19 cellular contexts compared by ENCODE assay signal in the genomic region with DNA sequence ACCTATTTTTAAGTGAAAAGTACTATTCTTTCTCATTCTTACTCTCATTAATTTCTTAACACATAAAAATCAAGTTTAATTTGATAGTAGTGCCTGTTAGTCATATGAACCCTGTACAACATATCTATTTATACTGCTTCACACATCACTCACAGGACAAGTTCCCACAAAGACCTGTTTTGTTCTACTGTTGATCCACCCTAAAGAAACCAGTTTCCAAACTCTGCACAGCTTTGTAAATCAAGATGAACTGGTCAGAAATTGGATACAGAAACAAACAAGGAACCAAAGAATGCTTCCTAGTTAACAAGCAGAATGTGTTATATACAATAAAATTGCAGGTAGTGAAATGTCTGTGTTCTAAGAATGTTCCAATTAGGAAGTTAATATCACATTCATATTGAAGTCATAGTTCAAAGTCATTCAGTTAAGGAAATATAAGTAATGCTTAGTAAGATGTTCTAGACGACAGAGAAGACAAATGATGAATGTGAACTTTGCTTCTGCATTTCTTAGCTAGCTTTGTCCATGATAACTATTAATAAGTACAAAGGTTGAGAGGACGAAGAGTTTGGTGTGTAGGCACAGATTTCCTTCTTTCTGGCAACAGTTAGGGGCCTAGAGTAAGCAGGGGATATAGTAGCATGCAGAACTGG. TPM values are rescaled to one million over a fixed set of nuclear protein-coding genes. Genes with fewer than 3 reads are reported as not detected.
DNase-seq lines count a peak whose midpoint lies in the region; ATAC-seq, FAIRE-seq and TF ChIP-seq lines count a peak whose summit lies in the region.
"Had no signal": no experiment of that assay in that cellular context is flagged by ENCODE, and none has a peak within 500 bp of the region (broad histone marks: within the 10 kb centered on the region; RNA-seq: fewer than 3 reads in every experiment).

No MANE protein-coding gene starts in this region.

- no peaks in the 10 kb centered on the region for H3K79me1 ChIP-seq in neuronal stem cell (ENCODE audit: low read depth, low read length)

- CTCF ChIA-PET in HCT116 (lab: Charles Lee): no interaction called here
- CTCF ChIA-PET in naive thymus-derived CD4-positive, alpha-beta T cell (lab: Charles Lee): no interaction called here

- no peak for TF ChIP-seq RAD21 in HCT116 (IDR thresholded peaks at IDR 0.05; ENCODE audit: low read depth)

- ATAC-seq in HCT116: no peak; the same call in 1 of the 2 replicates
- no peak for ATAC-seq in naive thymus-derived CD4-positive, alpha-beta T cell
- no peak for ATAC-seq in activated T-cell treated with anti-CD3 and anti-CD28 coated beads, Interleukin-2, amount 50 U/mL, for 4 hours
- no peak for ATAC-seq in GM21447 (IDR thresholded peaks at IDR 0.05; ENCODE audit: unreplicated experiment)
- ATAC-seq: left lung had no signal

- dilution Hi-C loops in keratinocyte (cut with MboI; ENCODE audit: extremely low pct_ligation_motif_present, low sequenced_read_pairs): no loop called here

- H2BK120ac ChIP-seq in neuronal stem cell (ENCODE audit: low read depth, low read length): no peak overlapping the region

- no peak overlapping the region for H3K14ac ChIP-seq in neuronal stem cell (ENCODE audit: low read length)

- intact Hi-C loops in HCT116 (cut with micrococcal nuclease): no loop called here
- intact Hi-C loops in naive thymus-derived CD4-positive, alpha-beta T cell (cut with micrococcal nuclease): no loop called here

- no peaks in the 10 kb centered on the region for H3K9me1 ChIP-seq in keratinocyte (ENCODE audit: control insufficient read depth, extremely low read depth, insufficient read depth, low read length)

- H3K4me3 Mint-ChIP-seq in naive thymus-derived CD4-positive, alpha-beta T cell: no peak overlapping the region
- no peak overlapping the region for H3K4me3 Mint-ChIP-seq in activated T-cell treated with anti-CD3 and anti-CD28 coated beads, Interleukin-2, amount 50 U/mL, for 4 hours
- H3K4me3 Mint-ChIP-seq: activated naive CD8-positive, alpha-beta T cell treated with anti-CD3 and anti-CD28 coated beads for 36 hours; nephron progenitor cell; stimulated activated naive CD8-positive, alpha-beta T cell treated with anti-CD3 and anti-CD28 coated beads, Interleukin-15, Interleukin-2, amounts not matched to agents 100 ng/mL and 50 ng/mL, for 24 hours; T-helper 1 cell treated with Interleukin-12 subunit alpha and Interleukin-12 subunit beta and Interleukin-4 antibody, amounts not matched to agents 30 μg/mL and 1 μg/mL, for 36 hours had no signal

- no peak overlapping the region for H2BK5ac ChIP-seq in neuronal stem cell (ENCODE audit: low read length)

- no CpG with 5 or more reads among the region's 2 CpGs for WGBS in neuronal stem cell (ENCODE audit: extremely low coverage in 2 of 2, insufficient read length in 2 of 2, insufficient replicate concordance in 1 of 2), 2 donors

- H3K27me3 Mint-ChIP-seq in naive thymus-derived CD4-positive, alpha-beta T cell: no peaks in the 10 kb centered on the region
- H3K27me3 Mint-ChIP-seq in activated T-cell treated with anti-CD3 and anti-CD28 coated beads, Interleukin-2, amount 50 U/mL, for 4 hours (ENCODE audit: low read depth): no peaks in the 10 kb centered on the region
- H3K27me3 Mint-ChIP-seq: activated naive CD8-positive, alpha-beta T cell treated with anti-CD3 and anti-CD28 coated beads for 36 hours; stimulated activated naive CD8-positive, alpha-beta T cell treated with anti-CD3 and anti-CD28 coated beads, Interleukin-15, Interleukin-2, amounts not matched to agents 100 ng/mL and 50 ng/mL, for 24 hours had no signal

- no peaks in the 10 kb centered on the region for H3K9me3 ChIP-seq in HCT116 (ENCODE audit: control insufficient read depth in 1 of 2, insufficient read depth in 1 of 2, low read depth in 1 of 2, low read length in 2 of 2)
- H3K9me3 ChIP-seq in adipocyte (ENCODE audit: control insufficient read depth, low read length): no peaks in the 10 kb centered on the region
- H3K9me3 ChIP-seq in keratinocyte (ENCODE audit: control insufficient read depth, low read depth, low read length): no peaks in the 10 kb centered on the region
- H3K9me3 ChIP-seq in naive thymus-derived CD4-positive, alpha-beta T cell (ENCODE audit: control insufficient read depth in 2 of 3, low read length in 3 of 3): no peaks in the 10 kb centered on the region
- H3K9me3 ChIP-seq in neuronal stem cell (replicated peaks in 1 of 2; ENCODE audit: control insufficient read depth in 2 of 2, insufficient read depth in 1 of 2, low read depth in 1 of 2, low read length in 2 of 2): no peaks in the 10 kb centered on the region
- H3K9me3 ChIP-seq: esophagus muscularis mucosa, left lung, MG63 had no signal

- peak overlapping the region in 1 of 9 donors; percentile 26 for H3K27ac Mint-ChIP-seq in naive thymus-derived CD4-positive, alpha-beta T cell
- H3K27ac Mint-ChIP-seq: activated naive CD8-positive, alpha-beta T cell treated with anti-CD3 and anti-CD28 coated beads for 36 hours; nephron progenitor cell; stimulated activated naive CD8-positive, alpha-beta T cell treated with anti-CD3 and anti-CD28 coated beads, Interleukin-15, Interleukin-2, amounts not matched to agents 100 ng/mL and 50 ng/mL, for 24 hours; T-helper 1 cell treated with Interleukin-12 subunit alpha and Interleukin-12 subunit beta and Interleukin-4 antibody, amounts not matched to agents 30 μg/mL and 1 μg/mL, for 36 hours had no signal

- H3K27me3 ChIP-seq in HCT116 (ENCODE audit: insufficient read depth, low read length) (no peaks in the 10 kb centered on the region), adipocyte (replicated peaks; ENCODE audit: control insufficient read depth, insufficient read depth, low read length) (no peaks in the 10 kb centered on the region), keratinocyte (ENCODE audit: control insufficient read depth, extremely low read depth, insufficient read depth, low read length) (no peaks in the 10 kb centered on the region), neuronal stem cell (ENCODE audit: control insufficient read depth in 3 of 3, insufficient read depth in 3 of 3, low read depth in 1 of 3, low read length in 3 of 3) (no peaks in the 10 kb centered on the region)
- no peaks in the 10 kb centered on the region for H3K27me3 ChIP-seq in naive thymus-derived CD4-positive, alpha-beta T cell (ENCODE audit: control insufficient read depth in 2 of 2, insufficient read depth in 2 of 2, low read length in 2 of 2)
- H3K27me3 ChIP-seq: esophagus muscularis mucosa, left lung, MG63 had no signal

- no TSS peak for BruUV-seq in HCT116 (replicated peaks; lab: Mats Ljungman, UMichigan)

- H3K4me1 Mint-ChIP-seq in naive thymus-derived CD4-positive, alpha-beta T cell: peaks cover 9 to 28% (median 22%) of the 10 kb centered on the region in 7 donors
- peaks cover 16% of the 10 kb centered on the region for H3K4me1 Mint-ChIP-seq in activated T-cell treated with anti-CD3 and anti-CD28 coated beads, Interleukin-2, amount 50 U/mL, for 4 hours (ENCODE audit: low read depth)
- H3K4me1 Mint-ChIP-seq: nephron progenitor cell had no signal

- no peak overlapping the region for H3K4ac ChIP-seq in neuronal stem cell (ENCODE audit: low read length)

- H3K23ac ChIP-seq in neuronal stem cell (ENCODE audit: low read depth, low read length, poor library complexity): no peak overlapping the region

- POLR2A ChIA-PET in HCT116 (lab: Charles Lee): interaction anchor here (1.3 kb wide), 1 partner anchor 33 kb away, joined by 3 read pairs; a partner anchor contains a TSS
- POLR2A ChIA-PET in naive thymus-derived CD4-positive, alpha-beta T cell (lab: Charles Lee): no interaction called here

- H3K4me2 ChIP-seq in HCT116 (ENCODE audit: low read length) (peak overlapping the region; percentile 27), keratinocyte (ENCODE audit: control insufficient read depth, extremely low read depth, insufficient read depth, low read depth, low read length) (peak overlapping the region; percentile 79), neuronal stem cell (ENCODE audit: insufficient read depth, low read length, poor library complexity, severe bottlenecking) (no peak overlapping the region)

- no peak overlapping the region for H2BK15ac ChIP-seq in neuronal stem cell (ENCODE audit: low read length)

- no peak overlapping the region for H3K9ac ChIP-seq in HCT116 (ENCODE audit: low read length)
- H3K9ac ChIP-seq in adipocyte (ENCODE audit: low read length): peak overlapping the region; percentile 37
- peak overlapping the region; percentile 34 for H3K9ac ChIP-seq in keratinocyte (ENCODE audit: control insufficient read depth, extremely low read depth, insufficient read depth, low read length)
- H3K9ac ChIP-seq in neuronal stem cell (ENCODE audit: low read depth, low read length, poor library complexity): no peak overlapping the region

- H3K4me1 ChIP-seq in HCT116 (ENCODE audit: control insufficient read depth in 1 of 2, insufficient read depth in 2 of 2, low read length in 2 of 2) (peaks cover 0 to 18% of the 10 kb centered on the region in 2 experiments; a peak in 2 of 4 replicates), adipocyte (ENCODE audit: control insufficient read depth, insufficient read depth, low read length) (peaks cover 17% of the 10 kb centered on the region), keratinocyte (ENCODE audit: control insufficient read depth, extremely low read depth, insufficient read depth, low read length) (peaks cover 26% of the 10 kb centered on the region), neuronal stem cell (ENCODE audit: control insufficient read depth in 2 of 2, insufficient read depth in 1 of 2, low read depth in 1 of 2, low read length in 2 of 2) (peaks cover 0 to 2% of the 10 kb centered on the region in 2 donors)
- no peaks in the 10 kb centered on the region for H3K4me1 ChIP-seq in naive thymus-derived CD4-positive, alpha-beta T cell (ENCODE audit: control insufficient read depth in 2 of 2, insufficient read depth in 2 of 2, low read length in 2 of 2)
- H3K4me1 ChIP-seq: left lung had no signal

- H4K20me1 ChIP-seq in HCT116 (ENCODE audit: insufficient read depth) (no peaks in the 10 kb centered on the region; the same call in 1 of the 2 replicates), keratinocyte (ENCODE audit: control insufficient read depth, extremely low read depth, insufficient read depth, low read length) (no peaks in the 10 kb centered on the region)

- no peaks in the 10 kb centered on the region for H3K9me2 ChIP-seq in HCT116 (ENCODE audit: insufficient read depth)

- H3K18ac ChIP-seq in neuronal stem cell (ENCODE audit: low read length): no peak overlapping the region

- H2BK12ac ChIP-seq in neuronal stem cell (ENCODE audit: low read length): no peak overlapping the region

- no peak overlapping the region for H2AK5ac ChIP-seq in neuronal stem cell (ENCODE audit: low read depth, low read length)

- H3K4me3 ChIP-seq in HCT116 (replicated peaks in 1 of 2; ENCODE audit: low read depth in 1 of 2, low read length in 2 of 2) (no peak overlapping the region), adipocyte (ENCODE audit: low read length) (peak overlapping the region; percentile 10), keratinocyte (ENCODE audit: control insufficient read depth in 2 of 3, extremely low read depth in 1 of 3, insufficient read depth in 2 of 3, low read depth in 1 of 3, low read length in 3 of 3) (peak overlapping the region in 2 of 3 experiments; percentile 6 to 26), skin epidermis (no peak overlapping the region), neuronal stem cell (ENCODE audit: low read length in 2 of 2) (no peak overlapping the region)
- H3K4me3 ChIP-seq in naive thymus-derived CD4-positive, alpha-beta T cell (ENCODE audit: low read length): no peak overlapping the region
- H3K4me3 ChIP-seq: esophagus muscularis mucosa, left lung, MG63 had no signal

- RAD21 ChIA-PET in HCT116 (lab: Charles Lee; ENCODE audit: low non-redundant PET in 1 of 2, low total read pairs in 2 of 2, uncharacterized antibody in 2 of 2, unreplicated experiment in 2 of 2): no interaction called here

- no peak overlapping the region for H4K8ac ChIP-seq in neuronal stem cell (ENCODE audit: low read depth, low read length)

- peaks cover 0 to 3% of the 10 kb centered on the region in 2 experiments; a peak in 1 of 4 replicates for H3K36me3 ChIP-seq in HCT116 (ENCODE audit: control insufficient read depth in 1 of 2, insufficient read depth in 2 of 2, low read length in 2 of 2)
- peaks cover 7% of the 10 kb centered on the region for H3K36me3 ChIP-seq in adipocyte (ENCODE audit: control insufficient read depth, insufficient read depth, low read length, severe bottlenecking)
- peaks cover 1 to 3% of the 10 kb centered on the region in 2 experiments for H3K36me3 ChIP-seq in keratinocyte (ENCODE audit: control insufficient read depth in 2 of 2, extremely low read depth in 1 of 2, insufficient read depth in 2 of 2, low read length in 2 of 2)
- H3K36me3 ChIP-seq in naive thymus-derived CD4-positive, alpha-beta T cell (ENCODE audit: control insufficient read depth in 2 of 3, insufficient read depth in 3 of 3, low read length in 3 of 3): peaks cover 0 to 8% (median 0%) of the 10 kb centered on the region in 3 experiments
- H3K36me3 ChIP-seq in neuronal stem cell (replicated peaks in 1 of 2; ENCODE audit: control insufficient read depth in 2 of 2, insufficient read depth in 2 of 2, low read length in 2 of 2): peaks cover 0 to 9% of the 10 kb centered on the region in 2 donors
- H3K36me3 ChIP-seq: MG63 had no signal

- peak; percentile 67 for FAIRE-seq in keratinocyte (lab: Jason Lieb, UNC)

- H3K79me2 ChIP-seq in HCT116 (ENCODE audit: insufficient read depth, low read length) (no peaks in the 10 kb centered on the region; the same call in none of the 2 replicates), keratinocyte (ENCODE audit: control insufficient read depth, insufficient read depth, low read length) (peaks cover 27% of the 10 kb centered on the region)

- no peaks in the 10 kb centered on the region for H3K9me3 Mint-ChIP-seq in naive thymus-derived CD4-positive, alpha-beta T cell
- no peaks in the 10 kb centered on the region for H3K9me3 Mint-ChIP-seq in activated T-cell treated with anti-CD3 and anti-CD28 coated beads, Interleukin-2, amount 50 U/mL, for 4 hours
- H3K9me3 Mint-ChIP-seq: activated naive CD8-positive, alpha-beta T cell treated with anti-CD3 and anti-CD28 coated beads for 36 hours; nephron progenitor cell; stimulated activated naive CD8-positive, alpha-beta T cell treated with anti-CD3 and anti-CD28 coated beads, Interleukin-15, Interleukin-2, amounts not matched to agents 100 ng/mL and 50 ng/mL, for 24 hours; T-helper 1 cell treated with Interleukin-12 subunit alpha and Interleukin-12 subunit beta and Interleukin-4 antibody, amounts not matched to agents 30 μg/mL and 1 μg/mL, for 36 hours had no signal

- no peak for TF ChIP-seq CTCF in HCT116 (IDR thresholded peaks at IDR 0.05 in 2 of 3, conservative IDR thresholded peaks at IDR 0.05 in 1 of 3; ENCODE audit: borderline replicate concordance in 1 of 3, insufficient read depth in 1 of 3, low read depth in 2 of 3, low read length in 2 of 3)
- no peak for TF ChIP-seq CTCF in keratinocyte (optimal IDR thresholded peaks at IDR 0.05 in 1 of 3, IDR thresholded peaks at IDR 0.05 in 1 of 3, conservative IDR thresholded peaks at IDR 0.05 in 1 of 3; ENCODE audit: extremely low read depth in 1 of 3, insufficient read depth in 2 of 3, low read length in 3 of 3)

- H3K27ac ChIP-seq in HCT116 (ENCODE audit: low read depth, low read length) (no peak overlapping the region), keratinocyte (ENCODE audit: control insufficient read depth, insufficient read depth, low read length) (peak overlapping the region; percentile 81), skin epidermis (peak overlapping the region in 16 of 21 experiments; percentile 9 to 66 (median 46)), neuronal stem cell (replicated peaks; ENCODE audit: low read length) (no peak overlapping the region)
- H3K27ac ChIP-seq in naive thymus-derived CD4-positive, alpha-beta T cell (ENCODE audit: low read depth, low read length): no peak overlapping the region
- H3K27ac ChIP-seq: esophagus muscularis mucosa, left lung had no signal

- no peak overlapping the region for H2AFZ ChIP-seq in HCT116 (ENCODE audit: low read depth, low read length, poor library complexity, severe bottlenecking)
- H2AFZ ChIP-seq in keratinocyte (ENCODE audit: control insufficient read depth, low read length): no peak overlapping the region
- no peak overlapping the region for H2AFZ ChIP-seq in neuronal stem cell (ENCODE audit: low read length)

- DNase-seq in HCT116 (ENCODE audit: low read depth, low spot score) (peak; percentile 18), adipocyte (ENCODE audit: low read depth) (no peak), keratinocyte (ENCODE audit: low read depth, low spot score) (no peak), neuronal stem cell (ENCODE audit: low spot score) (no peak)
- DNase-seq in naive thymus-derived CD4-positive, alpha-beta T cell: no peak
- DNase-seq in activated T-cell treated with anti-CD3 and anti-CD28 coated beads, Interleukin-2, amount 50 U/mL, for 4 hours: no peak
- DNase-seq: activated CD4-positive, alpha-beta T cell treated with anti-CD3 and anti-CD28 coated beads for 48 hours; activated naive CD8-positive, alpha-beta T cell treated with anti-CD3 and anti-CD28 coated beads for 36 hours; activated T-cell treated with anti-CD3 and anti-CD28 coated beads for 4 hours; hippocampal formation; left lung; MG63; NCI-H2081; nephron progenitor cell had no signal

- peaks cover 2 to 25% (median 9%) of the 10 kb centered on the region in 5 donors for H3K36me3 Mint-ChIP-seq in naive thymus-derived CD4-positive, alpha-beta T cell
- peaks cover 12% of the 10 kb centered on the region for H3K36me3 Mint-ChIP-seq in activated T-cell treated with anti-CD3 and anti-CD28 coated beads, Interleukin-2, amount 50 U/mL, for 4 hours (ENCODE audit: insufficient read depth)

- no peak overlapping the region for H4K91ac ChIP-seq in neuronal stem cell (ENCODE audit: low read depth, low read length, poor library complexity)

- TF ChIP-seq POLR2A in HCT116 (IDR thresholded peaks at IDR 0.05; ENCODE audit: borderline replicate concordance, extremely low read depth, insufficient read depth, insufficient read length): no peak

RNA-seq across cellular contexts. Expression of a gene that starts 33.4 kb away (rescaled TPM):
- 12.4 TPM for total RNA-seq in HCT116 (2021; ENCODE audit: unreplicated experiment)
- 7.5 and 10.4 TPM in 2 replicates for polyA plus RNA-seq in HCT116 (2012)
- polyA plus RNA-seq in keratinocyte: 12.3 to 18.2 TPM (median 17.5 TPM) in 3 replicates
- 65.8 TPM for polyA plus RNA-seq in keratinocyte (2011; ENCODE audit: low read depth)
- 15.9 and 20.5 TPM in 2 replicates for polyA plus RNA-seq in keratinocyte (2011; cell fraction: cytosol; rRNA removed)
- 12.1 and 16.8 TPM in 2 replicates for polyA plus RNA-seq in keratinocyte (2011; cell fraction: nucleus; rRNA removed)
- polyA plus RNA-seq in keratinocyte (2012; ENCODE audit: low replicate concordance): 11.8 and 13.8 TPM in 2 replicates
- polyA minus RNA-seq in keratinocyte: 1.1 to 6.6 TPM (median 6.6 TPM) in 3 replicates
- polyA minus RNA-seq in keratinocyte (2011; cell fraction: cytosol; rRNA and poly(A)+ RNA removed): 7.1 TPM
- 6.6 and 13.1 TPM in 2 replicates for polyA minus RNA-seq in keratinocyte (2011; cell fraction: nucleus; rRNA and poly(A)+ RNA removed)
- total RNA-seq in naive thymus-derived CD4-positive, alpha-beta T cell: 10 to 100 TPM in 1 of 5 experiments, 1 to 10 TPM in 4; 4.8 to 10.3 (median 8.6) TPM
- 10 to 100 TPM; 11.6 to 13.9 TPM for polyA plus RNA-seq in naive thymus-derived CD4-positive, alpha-beta T cell
- 10 to 100 TPM in 1 of 3 donors, 1 to 10 TPM in 2; 9.0 to 11.4 (median 9.1) TPM for total RNA-seq in activated T-cell treated with anti-CD3 and anti-CD28 coated beads, Interleukin-2, amount 50 U/mL, for 4 hours
- 12.3 TPM for polyA plus RNA-seq in neuronal stem cell (2013, experiment 1 of 2)
- 12.8 TPM for polyA plus RNA-seq in neuronal stem cell (2013, experiment 2 of 2)

RNA-seq across cellular contexts. Expression of a gene that starts 33.9 kb away (rescaled TPM):
- 17.0 TPM for total RNA-seq in HCT116 (2021; ENCODE audit: unreplicated experiment)
- 5.6 and 7.3 TPM in 2 replicates for polyA plus RNA-seq in HCT116 (2012)
- polyA plus RNA-seq in keratinocyte: 11.5 to 16.3 TPM (median 13.7 TPM) in 3 replicates
- polyA plus RNA-seq in keratinocyte (2011; ENCODE audit: low read depth): 15.1 TPM
- 7.2 and 14.2 TPM in 2 replicates for polyA plus RNA-seq in keratinocyte (2011; cell fraction: cytosol; rRNA removed)
- polyA plus RNA-seq in keratinocyte (2011; cell fraction: nucleus; rRNA removed): 16.5 and 17.4 TPM in 2 replicates
- 8.0 and 11.6 TPM in 2 replicates for polyA plus RNA-seq in keratinocyte (2012; ENCODE audit: low replicate concordance)
- polyA minus RNA-seq in keratinocyte: 4.1 to 27.1 TPM (median 19.7 TPM) in 3 replicates
- 15.0 TPM for polyA minus RNA-seq in keratinocyte (2011; cell fraction: cytosol; rRNA and poly(A)+ RNA removed)
- 15.0 and 21.0 TPM in 2 replicates for polyA minus RNA-seq in keratinocyte (2011; cell fraction: nucleus; rRNA and poly(A)+ RNA removed)
- 10 to 100 TPM in 4 of 5 experiments, 1 to 10 TPM in 1; 9.9 to 24.5 (median 18.7) TPM for total RNA-seq in naive thymus-derived CD4-positive, alpha-beta T cell
- polyA plus RNA-seq in naive thymus-derived CD4-positive, alpha-beta T cell: 10 to 100 TPM; 23.6 to 26.1 TPM
- total RNA-seq in activated T-cell treated with anti-CD3 and anti-CD28 coated beads, Interleukin-2, amount 50 U/mL, for 4 hours: 10 to 100 TPM; 15.5 to 16.4 (median 15.7) TPM
- 31.2 TPM for polyA plus RNA-seq in neuronal stem cell (2013, experiment 1 of 2)
- polyA plus RNA-seq in neuronal stem cell (2013, experiment 2 of 2): 30.9 TPM

Comparison
In these comparisons a context has a peak if more than half of its experiments do, and no peak if none do; other contexts are left out.
1. H3K27ac ChIP-seq: peak in keratinocyte (single experiment) and skin epidermis (16 of 21); none in HCT116 (single experiment), naive thymus-derived CD4-positive, alpha-beta T cell (single experiment) and neuronal stem cell (single experiment).
2. H3K4me3 ChIP-seq: peak in adipocyte (single experiment) and keratinocyte (2 of 3); none in HCT116 (0 of 2), skin epidermis (0 of 7), naive thymus-derived CD4-positive, alpha-beta T cell (single experiment) and neuronal stem cell (0 of 2).
3. H3K9ac ChIP-seq: peak in adipocyte (single experiment) and keratinocyte (single experiment); none in HCT116 (single experiment) and neuronal stem cell (single experiment).